In the genomic region with DNA sequence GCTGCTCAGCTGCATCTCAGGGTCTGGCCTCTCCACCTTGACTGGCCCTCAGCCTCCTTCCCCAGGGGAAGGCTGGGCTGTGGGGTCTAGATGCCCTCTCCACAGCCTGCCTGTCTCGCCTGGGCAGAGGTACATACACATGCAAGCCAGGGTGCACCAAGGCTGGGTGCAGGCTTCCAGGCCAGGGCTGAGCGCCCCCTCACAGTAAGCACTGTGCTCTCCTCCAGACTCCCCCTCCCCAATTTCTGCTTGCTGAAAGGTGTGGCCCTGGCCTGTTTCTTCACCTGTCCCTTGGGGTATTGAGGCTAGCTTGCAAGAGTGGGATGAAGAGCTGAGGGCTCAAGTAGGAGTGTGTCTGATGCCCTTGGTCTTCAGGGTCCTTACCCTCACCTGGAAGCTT, we compare ENCODE assay signal across 1 cellular context.
TF ChIP-seq lines count a peak whose summit lies in the region.

No MANE protein-coding gene starts in this region.

TF ChIP-seq in HepG2, 621 proteins besides CTCF, POLR2A, EP300 and RAD21:
- TF ChIP-seq, protein P1, sequence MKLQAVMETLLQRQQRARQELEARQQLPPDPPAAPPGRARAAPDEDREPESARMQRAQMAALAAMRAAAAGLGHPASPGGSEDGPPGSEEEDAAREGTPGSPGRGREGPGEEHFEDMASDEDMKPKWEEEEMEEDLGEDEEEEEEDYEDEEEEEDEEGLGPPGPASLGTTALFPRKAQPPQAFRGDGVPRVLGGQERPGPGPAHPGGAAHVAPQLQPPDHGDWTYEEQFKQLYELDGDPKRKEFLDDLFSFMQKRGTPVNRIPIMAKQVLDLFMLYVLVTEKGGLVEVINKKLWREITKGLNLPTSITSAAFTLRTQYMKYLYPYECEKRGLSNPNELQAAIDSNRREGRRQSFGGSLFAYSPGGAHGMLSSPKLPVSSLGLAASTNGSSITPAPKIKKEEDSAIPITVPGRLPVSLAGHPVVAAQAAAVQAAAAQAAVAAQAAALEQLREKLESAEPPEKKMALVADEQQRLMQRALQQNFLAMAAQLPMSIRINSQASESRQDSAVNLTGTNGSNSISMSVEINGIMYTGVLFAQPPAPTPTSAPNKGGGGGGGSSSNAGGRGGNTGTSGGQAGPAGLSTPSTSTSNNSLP (IDR thresholded peaks at IDR 0.05; ENCODE audit: low read depth, low read length): no peak
- peak; percentile 27 for TF ChIP-seq AGO2 (optimal IDR thresholded peaks at IDR 0.05; ENCODE audit: low read depth, low read length)
- peak; percentile 91 for TF ChIP-seq RBM22 (optimal IDR thresholded peaks at IDR 0.05; ENCODE audit: low read length)
TF ChIP-seq in HepG2: peak in this region for 2.
